ENCODE assay signal across 12 cellular contexts in genomic region chr1:19169642-19170041, GRCh38. TPM values are rescaled to one million over a fixed set of nuclear protein-coding genes. Genes with fewer than 3 reads are reported as not detected.
DNase-seq lines count a peak whose midpoint lies in the region; ATAC-seq and TF ChIP-seq lines count a peak whose summit lies in the region.
"Had no signal": no experiment of that assay in that cellular context is flagged by ENCODE, and none has a peak within 500 bp of the region (broad histone marks: within the 10 kb centered on the region; RNA-seq: fewer than 3 reads in every experiment).

No MANE protein-coding gene starts in this region.

- intact Hi-C loops in gastrocnemius medialis (cut with DNase I; ENCODE audit: low total_unique reads) (loop anchor here (10.0 kb wide), 1 partner anchor 55 kb away; no protein-coding TSS in a partner anchor), testis (cut with DNase I; ENCODE audit: low total_unique reads) (no loop called here)

- no peak overlapping the region for H3K4me3 ChIP-seq in gastrocnemius medialis
- no peak overlapping the region for H3K4me3 ChIP-seq in testis
- no peak overlapping the region for H3K4me3 ChIP-seq in right atrium auricular region
- H3K4me3 ChIP-seq: adrenal gland, heart right ventricle had no signal

- 82 to 86% methylated on average over 2 of the region's 2 CpGs for WGBS in testis, 2 donors

- H3K27ac ChIP-seq in gastrocnemius medialis, result peak overlapping the region in 2 of 4 donors; percentile 13 to 31
- no peak overlapping the region for H3K27ac ChIP-seq in testis
- H3K27ac ChIP-seq in right atrium auricular region, result no peak overlapping the region
- H3K27ac ChIP-seq: adrenal gland, heart right ventricle had no signal

- no peaks in the 10 kb centered on the region for H3K4me1 ChIP-seq in gastrocnemius medialis
- H3K4me1 ChIP-seq in testis, result no peaks in the 10 kb centered on the region
- no peaks in the 10 kb centered on the region for H3K4me1 ChIP-seq in right atrium auricular region

- peak overlapping the region; percentile 72 for H3K27ac Mint-ChIP-seq in T-helper 17 cell
- H3K27ac Mint-ChIP-seq: naive thymus-derived CD8-positive, alpha-beta T cell had no signal

- H3K4me1 Mint-ChIP-seq in T-helper 17 cell, result no peaks in the 10 kb centered on the region

- no peak for DNase-seq in T-helper 17 cell
- DNase-seq in kidney tubule cell (ENCODE audit: low spot score), result peak; percentile 5
- DNase-seq in gastrocnemius medialis, result no peak
- DNase-seq in NCI-H345 (lab: John Stamatoyannopoulos, UW), result no peak
- DNase-seq in testis, result no peak
- DNase-seq in right atrium auricular region (ENCODE audit: low spot score), result no peak
- DNase-seq: adrenal gland; heart right ventricle; naive thymus-derived CD8-positive, alpha-beta T cell; stimulated activated CD4-positive, alpha-beta T cell treated with anti-CD3 and anti-CD28 coated beads, Interleukin-4, amount 100 ng/mL, for 1 hour had no signal

- TF ChIP-seq CTCF in gastrocnemius medialis (IDR thresholded peaks at IDR 0.05 in 4 of 5, conservative IDR thresholded peaks at IDR 0.05 in 1 of 5), result no peak
- no peak for TF ChIP-seq CTCF in testis (IDR thresholded peaks at IDR 0.05)
- no peak for TF ChIP-seq CTCF in right atrium auricular region (IDR thresholded peaks at IDR 0.05)

- H3K36me3 ChIP-seq in gastrocnemius medialis (peaks cover 9 to 100% of the 10 kb centered on the region in 2 donors), testis (ENCODE audit: low read depth, missing control alignments) (no peaks in the 10 kb centered on the region), right atrium auricular region (peaks cover 99% of the 10 kb centered on the region)

- ATAC-seq in GM18502 (IDR thresholded peaks at IDR 0.05; ENCODE audit: poor library complexity, unreplicated experiment), result peak; percentile 49
- peak; percentile 89 for ATAC-seq in GM21786 (IDR thresholded peaks at IDR 0.05; ENCODE audit: unreplicated experiment)
- ATAC-seq in T-helper 17 cell, result no peak
- no peak for ATAC-seq in gastrocnemius medialis
- ATAC-seq: heart right ventricle; naive thymus-derived CD8-positive, alpha-beta T cell had no signal

- in situ Hi-C loops in gastrocnemius medialis (cut with MboI; ENCODE audit: low sequenced_read_pairs in 4 of 4), result loop anchor here in 1 of 4 donors (25.0 kb wide), 1 partner anchor 1593 kb away; no protein-coding TSS in a partner anchor

- no peaks in the 10 kb centered on the region for H3K27me3 Mint-ChIP-seq in T-helper 17 cell
- H3K27me3 Mint-ChIP-seq: naive thymus-derived CD8-positive, alpha-beta T cell had no signal

- TF ChIP-seq POLR2A in gastrocnemius medialis (IDR thresholded peaks at IDR 0.05) (no peak), testis (IDR thresholded peaks at IDR 0.05) (no peak)

- H3K4me3 Mint-ChIP-seq in T-helper 17 cell, result no peak overlapping the region
- H3K4me3 Mint-ChIP-seq: naive thymus-derived CD8-positive, alpha-beta T cell had no signal

- no peaks in the 10 kb centered on the region for H3K27me3 ChIP-seq in gastrocnemius medialis
- no peaks in the 10 kb centered on the region for H3K27me3 ChIP-seq in testis
- H3K27me3 ChIP-seq in right atrium auricular region, result no peaks in the 10 kb centered on the region
- H3K27me3 ChIP-seq: adrenal gland, heart right ventricle had no signal

- H3K36me3 Mint-ChIP-seq in T-helper 17 cell (ENCODE audit: low read depth), result peaks cover 8% of the 10 kb centered on the region

- H3K9me3 ChIP-seq in T-helper 17 cell (ENCODE audit: control insufficient read depth, low read length, poor library complexity, severe bottlenecking), result no peaks in the 10 kb centered on the region
- H3K9me3 ChIP-seq in gastrocnemius medialis, result no peaks in the 10 kb centered on the region
- no peaks in the 10 kb centered on the region for H3K9me3 ChIP-seq in testis
- H3K9me3 ChIP-seq in right atrium auricular region, result no peaks in the 10 kb centered on the region
- H3K9me3 ChIP-seq: adrenal gland, heart right ventricle had no signal

RNA-seq across cellular contexts. Expression of gene UBR4, which starts 40.4 kb away (rescaled TPM):
- total RNA-seq in T-helper 17 cell, result 100 to 1,000 TPM; 140 to 158 TPM
- total RNA-seq in gastrocnemius medialis, result 100 to 1,000 TPM; 156 to 293 (median 197) TPM
- total RNA-seq in testis, result 100 to 1,000 TPM; 613 to 708 TPM
- polyA plus RNA-seq in testis (ENCODE audit: insufficient read depth, low read depth, low replicate concordance), result 301 TPM
- total RNA-seq in right atrium auricular region, result 10 to 100 TPM; 75.1 to 88.0 TPM

Comparison
In these comparisons a context has a peak if more than half of its experiments do, and no peak if none do; other contexts are left out.
1. ATAC-seq: peak in GM18502 (single experiment) and GM21786 (single experiment); none in T-helper 17 cell (single experiment) and gastrocnemius medialis (0 of 2).